8 cellular contexts compared by ENCODE assay signal in the genomic region with DNA sequence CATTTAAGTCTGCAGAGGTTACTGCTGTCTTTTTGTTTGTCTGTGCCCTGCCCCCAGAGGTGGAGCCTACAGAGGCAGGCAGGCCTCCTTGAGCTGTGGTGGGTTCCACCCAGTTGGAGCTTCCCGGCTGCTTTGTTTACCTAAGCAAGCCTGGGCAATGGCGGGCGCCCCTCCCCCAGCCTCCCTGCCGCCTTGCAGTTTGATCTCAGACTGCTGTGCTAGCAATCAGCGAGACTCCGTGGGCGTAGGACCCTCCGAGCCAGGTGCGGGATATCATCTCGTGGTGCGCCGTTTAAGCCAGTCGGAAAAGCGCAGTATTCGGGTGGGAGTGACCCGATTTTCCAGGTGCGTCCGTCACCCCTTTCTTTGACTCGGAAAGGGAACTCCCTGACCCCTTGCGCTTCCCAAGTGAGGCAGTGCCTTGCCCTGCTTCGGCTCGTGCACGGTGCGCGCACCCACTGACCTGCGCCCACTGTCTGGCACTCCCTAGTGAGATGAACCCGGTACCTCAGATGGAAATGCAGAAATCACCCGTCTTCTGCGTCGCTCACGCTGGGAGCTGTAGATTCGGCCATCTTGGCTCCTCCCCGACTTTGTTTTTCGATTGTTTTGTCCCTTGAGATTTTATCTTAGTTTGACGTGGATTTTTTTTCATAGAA. TPM values are rescaled to one million over a fixed set of nuclear protein-coding genes. Genes with fewer than 3 reads are reported as not detected.
DNase-seq lines count a peak whose midpoint lies in the region; ATAC-seq lines count a peak whose summit lies in the region.
"Not testable (repeated sequence)": the region's sequence is repeated elsewhere in the genome, so short reads cannot be mapped to it uniquely, and the experiment has no call there.

No MANE protein-coding gene starts in this region.

- H3K4me3 ChIP-seq in adipocyte (ENCODE audit: low read length), result not testable (repeated sequence)
- H3K4me3 ChIP-seq in skin epidermis, result peak overlapping the region in 5 of 7 experiments; percentile 14 to 32 (median 30)

- H3K27ac ChIP-seq in skin epidermis, result peak overlapping the region in 16 of 21 experiments; percentile 33 to 84 (median 62)

- not testable (repeated sequence) for H3K9me3 ChIP-seq in adipocyte (ENCODE audit: control insufficient read depth, low read length)

- peak; percentile 44 for ATAC-seq in esophagus mucosa

- H3K4me1 ChIP-seq in adipocyte (ENCODE audit: control insufficient read depth, insufficient read depth, low read length), result not testable (repeated sequence)

- not testable (repeated sequence) for H3K36me3 ChIP-seq in adipocyte (ENCODE audit: control insufficient read depth, insufficient read depth, low read length, severe bottlenecking)

- DNase-seq in DMS53 (lab: John Stamatoyannopoulos, UW) (peak; percentile 67), NCI-H1092 (lab: John Stamatoyannopoulos, UW) (peak; percentile 37), NCI-H2227 (lab: John Stamatoyannopoulos, UW; ENCODE audit: unreplicated experiment) (peak; percentile 47), RPMI8226 (peak; percentile 35), adipocyte (ENCODE audit: low read depth) (peak; percentile 11), left kidney (ENCODE audit: low read depth, low spot score) (peak; percentile 15)

- H3K27me3 ChIP-seq in adipocyte (replicated peaks; ENCODE audit: control insufficient read depth, insufficient read depth, low read length), result not testable (repeated sequence)

- not testable (repeated sequence) for H3K9ac ChIP-seq in adipocyte (ENCODE audit: low read length)

RNA-seq across cellular contexts. Expression of gene EBNA1BP2, which starts 52.0 kb away (rescaled TPM):
- total RNA-seq in esophagus mucosa, result 48.7 TPM

RNA-seq across cellular contexts. Expression of gene CFAP57, which starts 52.1 kb away (rescaled TPM):
- 0.12 TPM for total RNA-seq in esophagus mucosa

Comparison
In these comparisons a context has a peak if more than half of its experiments do, and no peak if none do; other contexts are left out.
1. DNase-seq: peak in every context shown above with its lines; median percentile 67 in DMS53; 47 in NCI-H2227; 37 in NCI-H1092; 35 in RPMI8226; 15 in left kidney; 11 in adipocyte.